Comparison of ENCODE assay signal across 12 cellular contexts in genomic region chr11:126281245-126281644, GRCh38. TPM values are rescaled to one million over a fixed set of nuclear protein-coding genes. Genes with fewer than 3 reads are reported as not detected.
DNase-seq lines count a peak whose midpoint lies in the region; ATAC-seq, FAIRE-seq and TF ChIP-seq lines count a peak whose summit lies in the region.
"Had no signal": no experiment of that assay in that cellular context is flagged by ENCODE, and none has a peak within 500 bp of the region (broad histone marks: within the 10 kb centered on the region; RNA-seq: fewer than 3 reads in every experiment).

No MANE protein-coding gene starts in this region.

- H3K27me3 Mint-ChIP-seq in CD4-positive, CD25-positive, alpha-beta regulatory T cell: no peaks in the 10 kb centered on the region
- no peaks in the 10 kb centered on the region for H3K27me3 Mint-ChIP-seq in astrocyte (ENCODE audit: low read depth, unreplicated experiment)
- peaks cover 3% of the 10 kb centered on the region for H3K27me3 Mint-ChIP-seq in neural crest cell (ENCODE audit: low read depth)

- H3K36me3 Mint-ChIP-seq in CD4-positive, CD25-positive, alpha-beta regulatory T cell: peaks cover 9% of the 10 kb centered on the region
- H3K36me3 Mint-ChIP-seq in astrocyte (ENCODE audit: low read depth, unreplicated experiment): peaks cover 3% of the 10 kb centered on the region
- H3K36me3 Mint-ChIP-seq in neural crest cell (ENCODE audit: low read depth): peaks cover 5% of the 10 kb centered on the region

- no peak overlapping the region for H3K4me3 ChIP-seq in CD4-positive, CD25-positive, alpha-beta regulatory T cell (ENCODE audit: low read depth, low read length)
- H3K4me3 ChIP-seq in astrocyte (ENCODE audit: insufficient read depth, low read depth, low read length): no peak overlapping the region

- H3K9me3 ChIP-seq in CD4-positive, CD25-positive, alpha-beta regulatory T cell (ENCODE audit: control insufficient read depth in 2 of 2, low read length in 2 of 2): no peaks in the 10 kb centered on the region
- H3K9me3 ChIP-seq in astrocyte (ENCODE audit: insufficient read depth, low read depth, low read length): no peaks in the 10 kb centered on the region

- peak overlapping the region; percentile 92 to 93 (median 92) for H3K4me3 Mint-ChIP-seq in CD4-positive, CD25-positive, alpha-beta regulatory T cell
- peak overlapping the region; percentile 83 for H3K4me3 Mint-ChIP-seq in astrocyte (ENCODE audit: unreplicated experiment)
- peak overlapping the region; percentile 92 for H3K4me3 Mint-ChIP-seq in neural crest cell

- H3K27me3 ChIP-seq in CD4-positive, CD25-positive, alpha-beta regulatory T cell (ENCODE audit: control insufficient read depth, insufficient read depth, low read length): no peaks in the 10 kb centered on the region
- H3K27me3 ChIP-seq in astrocyte (ENCODE audit: insufficient read depth, low read length): no peaks in the 10 kb centered on the region

- H3K36me3 ChIP-seq in CD4-positive, CD25-positive, alpha-beta regulatory T cell (ENCODE audit: control insufficient read depth, insufficient read depth, low read length): no peaks in the 10 kb centered on the region
- H3K36me3 ChIP-seq in astrocyte (ENCODE audit: insufficient read depth, low read length): no peaks in the 10 kb centered on the region

- no peak overlapping the region for H3K9ac ChIP-seq in astrocyte (ENCODE audit: low read length)

- H3K27ac ChIP-seq in CD4-positive, CD25-positive, alpha-beta regulatory T cell (ENCODE audit: insufficient read depth, low read length, poor library complexity, severe bottlenecking): no peak overlapping the region
- no peak overlapping the region for H3K27ac ChIP-seq in astrocyte (ENCODE audit: low read depth, low read length)

- H3K9me3 Mint-ChIP-seq in CD4-positive, CD25-positive, alpha-beta regulatory T cell: peaks cover 0 to 1% (median 0%) of the 10 kb centered on the region in 7 donors
- H3K9me3 Mint-ChIP-seq in astrocyte (ENCODE audit: unreplicated experiment) (peaks cover 2% of the 10 kb centered on the region), neural crest cell (no peaks in the 10 kb centered on the region)

- peaks cover 6% of the 10 kb centered on the region for H3K79me2 ChIP-seq in astrocyte (ENCODE audit: insufficient read depth, low read length)

- no peak for DNase-seq in CD4-positive, CD25-positive, alpha-beta regulatory T cell
- DNase-seq in DMS79 (lab: John Stamatoyannopoulos, UW): peak; percentile 99
- DNase-seq in astrocyte (ENCODE audit: low read depth): no peak
- DNase-seq in neural crest cell (ENCODE audit: low read depth, low spot score): no peak
- DNase-seq in DMS114 treated with DMSO at 0.1 percent for 48 hours (lab: John Stamatoyannopoulos, UW; ENCODE audit: unreplicated experiment): no peak
- DNase-seq in effector CD8-positive, alpha-beta T cell (lab: John Stamatoyannopoulos, UW): no peak
- DNase-seq: caudate nucleus, NCI-H2081 treated with DMSO at 0.1 percent for 48 hours, SHP77 treated with DMSO at 0.1 percent for 48 hours had no signal

- no peak overlapping the region for H3K4me2 ChIP-seq in astrocyte (ENCODE audit: low read length)

- H2AFZ ChIP-seq in astrocyte (ENCODE audit: low read depth, low read length): no peak overlapping the region

- ATAC-seq in CD4-positive, CD25-positive, alpha-beta regulatory T cell (ENCODE audit: low read depth in 2 of 2): no peak
- no peak for ATAC-seq in HG03342 (IDR thresholded peaks at IDR 0.05; ENCODE audit: unreplicated experiment)
- ATAC-seq: HCT116, sciatic nerve had no signal

- peaks cover 29% of the 10 kb centered on the region for H3K4me1 ChIP-seq in CD4-positive, CD25-positive, alpha-beta regulatory T cell (ENCODE audit: control insufficient read depth, insufficient read depth, low read length, poor library complexity, severe bottlenecking)
- H3K4me1 ChIP-seq in astrocyte (ENCODE audit: insufficient read depth, low read length): peaks cover 19% of the 10 kb centered on the region

- FAIRE-seq in astrocyte (lab: Jason Lieb, UNC): no peak

- H3K27ac Mint-ChIP-seq in CD4-positive, CD25-positive, alpha-beta regulatory T cell: peak overlapping the region; percentile 38 to 99 (median 97)
- H3K27ac Mint-ChIP-seq in astrocyte (ENCODE audit: unreplicated experiment) (peak overlapping the region; percentile 38), neural crest cell (ENCODE audit: unreplicated experiment) (no peak overlapping the region)

- TF ChIP-seq CTCF in astrocyte (IDR thresholded peaks at IDR 0.05; ENCODE audit: insufficient read depth, low read depth, low read length): no peak
- TF ChIP-seq CTCF in neural crest cell (conservative IDR thresholded peaks at IDR 0.05): no peak

- H3K4me1 Mint-ChIP-seq in CD4-positive, CD25-positive, alpha-beta regulatory T cell: peaks cover 6 to 52% (median 22%) of the 10 kb centered on the region in 4 donors
- H3K4me1 Mint-ChIP-seq in astrocyte (ENCODE audit: low read depth, unreplicated experiment) (peaks cover 8% of the 10 kb centered on the region), neural crest cell (peaks cover 29% of the 10 kb centered on the region)

- H4K20me1 ChIP-seq in astrocyte (ENCODE audit: insufficient read depth, low read length): peaks cover 4% of the 10 kb centered on the region

RNA-seq across cellular contexts. Expression of gene TIRAP, which starts 1.6 kb away (rescaled TPM):
- 15.5 TPM for total RNA-seq in CD4-positive, CD25-positive, alpha-beta regulatory T cell
- 10 to 100 TPM in 1 of 4 donors, 1 to 10 TPM in 3; 8.1 to 11.3 (median 8.9) TPM for polyA plus RNA-seq in CD4-positive, CD25-positive, alpha-beta regulatory T cell
- 6.6 and 6.8 TPM in 2 replicates for total RNA-seq in astrocyte
- total RNA-seq in neural crest cell: 9.7 and 10.6 TPM in 2 replicates

RNA-seq across cellular contexts. Expression of gene FOXRED1, which starts 12.3 kb away (rescaled TPM):
- total RNA-seq in CD4-positive, CD25-positive, alpha-beta regulatory T cell: 33.3 TPM
- 10 to 100 TPM; 13.9 to 20.8 (median 18.7) TPM for polyA plus RNA-seq in CD4-positive, CD25-positive, alpha-beta regulatory T cell
- 15.4 and 16.3 TPM in 2 replicates for total RNA-seq in astrocyte
- 54.3 and 55.0 TPM in 2 replicates for total RNA-seq in neural crest cell

RNA-seq across cellular contexts. Expression of gene SRPRA, which starts 12.6 kb away (rescaled TPM):
- total RNA-seq in CD4-positive, CD25-positive, alpha-beta regulatory T cell: 182 TPM
- 100 to 1,000 TPM in 2 of 4 donors, 10 to 100 TPM in 2; 91.1 to 108 (median 97.2) TPM for polyA plus RNA-seq in CD4-positive, CD25-positive, alpha-beta regulatory T cell
- 74.6 and 83.1 TPM in 2 replicates for total RNA-seq in astrocyte
- total RNA-seq in neural crest cell: 70.2 and 74.6 TPM in 2 replicates

RNA-seq across cellular contexts. Expression of gene DCPS, which starts 22.6 kb away (rescaled TPM):
- 18.1 TPM for total RNA-seq in CD4-positive, CD25-positive, alpha-beta regulatory T cell
- 10 to 100 TPM; 42.3 to 57.6 (median 49.7) TPM for polyA plus RNA-seq in CD4-positive, CD25-positive, alpha-beta regulatory T cell
- total RNA-seq in astrocyte (11.3 and 14.0 TPM in 2 replicates), neural crest cell (22.9 and 23.3 TPM in 2 replicates)
